Comparison of ENCODE assay signal across 16 cellular contexts in genomic region chr9:120941046-120941770, GRCh38. TPM values are rescaled to one million over a fixed set of nuclear protein-coding genes. Genes with fewer than 3 reads are reported as not detected.
DNase-seq lines count a peak whose midpoint lies in the region; ATAC-seq and TF ChIP-seq lines count a peak whose summit lies in the region.
"Had no signal": no experiment of that assay in that cellular context is flagged by ENCODE, and none has a peak within 500 bp of the region (broad histone marks: within the 10 kb centered on the region; RNA-seq: fewer than 3 reads in every experiment).

No MANE protein-coding gene starts in this region.

- H3K27ac Mint-ChIP-seq in osteocyte (ENCODE audit: unreplicated experiment), result peak overlapping the region; percentile 81
- H3K27ac Mint-ChIP-seq: endodermal cell had no signal

- DNase-seq in AG08395 (ENCODE audit: low spot score) (peak; percentile 67), MM.1S (no peak), esophagus squamous epithelium (lab: John Stamatoyannopoulos, UW) (no peak), osteocyte (ENCODE audit: extremely low spot score, unreplicated experiment) (no peak), GM13976 (ENCODE audit: low spot score) (no peak), psoas muscle (no peak), NCI-H146 (lab: John Stamatoyannopoulos, UW) (no peak), H7 (no peak)
- DNase-seq: activated CD4-positive, alpha-beta T cell treated with anti-CD3 and anti-CD28 coated beads, Interleukin-2, amount 50 U/mL, for 1 hour; endodermal cell; MV-4-11; NCI-H345; Peyer's patch had no signal

- H3K9me3 ChIP-seq in MM.1S (replicated peaks; ENCODE audit: insufficient read depth, low read length) (no peaks in the 10 kb centered on the region), esophagus squamous epithelium (no peaks in the 10 kb centered on the region), psoas muscle (no peaks in the 10 kb centered on the region)
- H3K9me3 ChIP-seq: Peyer's patch had no signal

- no peak for TF ChIP-seq POLR2A in esophagus squamous epithelium (IDR thresholded peaks at IDR 0.05)

- H3K27me3 Mint-ChIP-seq in osteocyte (ENCODE audit: unreplicated experiment), result no peaks in the 10 kb centered on the region

- H3K4me3 Mint-ChIP-seq in osteocyte (ENCODE audit: unreplicated experiment), result peak overlapping the region; percentile 11
- H3K4me3 Mint-ChIP-seq: brain, endodermal cell had no signal

- H3K36me3 Mint-ChIP-seq in osteocyte (ENCODE audit: unreplicated experiment), result no peaks in the 10 kb centered on the region
- H3K36me3 Mint-ChIP-seq: brain had no signal

- 56 to 58% methylated on average over 6 of the region's 6 CpGs for WGBS in esophagus squamous epithelium, 2 donors
- WGBS in psoas muscle, 3 donors, result 75 to 85% (median 76%) methylated on average over 6 of the region's 6 CpGs

- peak overlapping the region; percentile 26 for H2AFZ ChIP-seq in MM.1S (ENCODE audit: low read length)

- no peaks in the 10 kb centered on the region for H3K27me3 ChIP-seq in MM.1S (replicated peaks; ENCODE audit: insufficient read depth, low read length)
- H3K27me3 ChIP-seq in esophagus squamous epithelium, result no peaks in the 10 kb centered on the region
- H3K27me3 ChIP-seq in psoas muscle (ENCODE audit: insufficient read depth in 3 of 3, low read length in 2 of 3), result peaks cover 0 to 1% (median 0%) of the 10 kb centered on the region in 3 donors
- no peaks in the 10 kb centered on the region for H3K27me3 ChIP-seq in H7 (ENCODE audit: control insufficient read depth, insufficient read depth, low read length)
- H3K27me3 ChIP-seq: Peyer's patch had no signal

- peak overlapping the region; percentile 46 for H3K4me2 ChIP-seq in MM.1S (ENCODE audit: low read depth, low read length)

- no peaks in the 10 kb centered on the region for H3K9me2 ChIP-seq in MM.1S (replicated peaks; ENCODE audit: insufficient read depth, low read length)

- peaks cover 78% of the 10 kb centered on the region for H3K4me1 Mint-ChIP-seq in osteocyte (ENCODE audit: unreplicated experiment)

- intact Hi-C loops in esophagus squamous epithelium (cut with DNase I) (no loop called here), psoas muscle (cut with DNase I) (no loop called here)

- H3K9me3 Mint-ChIP-seq in osteocyte (ENCODE audit: unreplicated experiment), result no peaks in the 10 kb centered on the region
- H3K9me3 Mint-ChIP-seq: endodermal cell had no signal

- H3F3A ChIP-seq in MM.1S (ENCODE audit: insufficient read depth, low read length), result peaks cover 7% of the 10 kb centered on the region

- no peak overlapping the region for H3K27ac ChIP-seq in MM.1S (ENCODE audit: low read length)
- H3K27ac ChIP-seq in esophagus squamous epithelium, result peak overlapping the region in 3 of 4 donors; percentile 61 to 91 (median 68)
- H3K27ac ChIP-seq in psoas muscle, result no peak overlapping the region
- H3K27ac ChIP-seq: HL-60, Peyer's patch had no signal

- ATAC-seq in psoas muscle, result no peak
- ATAC-seq: HCT116 had no signal

- H3K9ac ChIP-seq in MM.1S (ENCODE audit: low read length), result no peak overlapping the region

- in situ Hi-C loops in GM13976 (cut with MboI; ENCODE audit: low sequenced_read_pairs, unreplicated experiment), result no loop called here

- no peaks in the 10 kb centered on the region for H4K20me1 ChIP-seq in MM.1S (ENCODE audit: insufficient read depth, low read length)

- no peaks in the 10 kb centered on the region for H3K36me3 ChIP-seq in MM.1S (replicated peaks; ENCODE audit: insufficient read depth, low read length)
- no peaks in the 10 kb centered on the region for H3K36me3 ChIP-seq in esophagus squamous epithelium
- no peaks in the 10 kb centered on the region for H3K36me3 ChIP-seq in psoas muscle (ENCODE audit: insufficient read depth in 1 of 2, low read depth in 1 of 2)
- no peaks in the 10 kb centered on the region for H3K36me3 ChIP-seq in H7 (replicated peaks; ENCODE audit: control insufficient read depth, insufficient read depth, low read length)
- H3K36me3 ChIP-seq: Peyer's patch had no signal

- H3K4me3 ChIP-seq in MM.1S (ENCODE audit: low read length) (0 out of 2 replicates have a peak overlapping the region, but pooled peaks have one; percentile 5), esophagus squamous epithelium (no peak overlapping the region), psoas muscle (no peak overlapping the region), H7 (ENCODE audit: insufficient read depth, low read depth, low read length) (no peak overlapping the region)
- H3K4me3 ChIP-seq: Peyer's patch had no signal

- peaks cover 30% of the 10 kb centered on the region for H3K4me1 ChIP-seq in MM.1S (ENCODE audit: low read length)
- H3K4me1 ChIP-seq in esophagus squamous epithelium, result peaks cover 2 to 77% (median 40%) of the 10 kb centered on the region in 3 donors
- peaks cover 16% of the 10 kb centered on the region for H3K4me1 ChIP-seq in psoas muscle

- no peak for TF ChIP-seq CTCF in MM.1S (IDR thresholded peaks at IDR 0.05; ENCODE audit: low read length)
- TF ChIP-seq CTCF in esophagus squamous epithelium (IDR thresholded peaks at IDR 0.05), result no peak
- TF ChIP-seq CTCF in osteocyte (IDR thresholded peaks at IDR 0.05), result no peak
- no peak for TF ChIP-seq CTCF in GM13976 (IDR thresholded peaks at IDR 0.05; ENCODE audit: borderline replicate concordance, control extremely low read depth, extremely low read depth, insufficient read depth, missing control alignments)
- no peak for TF ChIP-seq CTCF in psoas muscle (IDR thresholded peaks at IDR 0.05)

- no peaks in the 10 kb centered on the region for H3K79me2 ChIP-seq in MM.1S (ENCODE audit: low read length)

RNA-seq across cellular contexts. Expression of gene TRAF1, which starts 14.6 kb away (rescaled TPM):
- 1 to 10 TPM; 2.5 to 5.7 (median 2.8) TPM for total RNA-seq in esophagus squamous epithelium
- total RNA-seq in osteocyte, result 7.1 and 7.8 TPM in 2 replicates
- total RNA-seq in psoas muscle, result 1 to 10 TPM in 2 of 4 donors, under 1 TPM in 2; 0.73 to 2.0 (median 0.99) TPM
- 1 to 10 TPM in 1 of 3 donors, under 1 TPM in 2; 0.55 to 1.3 (median 0.95) TPM for polyA plus RNA-seq in psoas muscle
- total RNA-seq in H7 (2014; rRNA removed; shearing (Covaris generic)), result 0.97 and 1.4 TPM in 2 replicates

Comparison
In these comparisons a context has a peak if more than half of its experiments do, and no peak if none do; other contexts are left out.
1. H3K27ac ChIP-seq: peak in esophagus squamous epithelium (3 of 4); none in MM.1S (single experiment) and psoas muscle (single experiment).